Comparison of ENCODE assay signal across 11 cellular contexts in the genomic region with DNA sequence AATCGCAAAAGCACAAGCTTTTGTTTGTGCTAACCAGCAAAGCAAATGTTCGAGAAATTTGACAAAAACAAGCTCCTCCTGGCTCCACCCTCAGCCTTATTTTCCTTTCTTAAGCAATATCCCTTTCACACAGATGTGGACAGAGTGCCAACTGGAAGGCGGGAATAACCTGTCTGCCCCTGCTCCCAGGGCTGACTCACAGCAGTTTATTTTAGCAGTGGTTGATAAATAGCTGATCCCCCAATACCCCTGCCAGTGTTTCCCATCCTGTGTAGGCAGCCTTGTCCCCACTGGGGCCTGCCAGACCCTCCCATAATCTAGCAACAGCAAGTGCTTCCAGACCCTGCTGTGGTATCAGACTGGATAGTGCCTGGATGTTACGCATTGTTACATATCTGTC. TPM values are rescaled to one million over a fixed set of nuclear protein-coding genes. Genes with fewer than 3 reads are reported as not detected.
DNase-seq lines count a peak whose midpoint lies in the region; ATAC-seq and TF ChIP-seq lines count a peak whose summit lies in the region.
"Had no signal": no experiment of that assay in that cellular context is flagged by ENCODE, and none has a peak within 500 bp of the region (broad histone marks: within the 10 kb centered on the region; RNA-seq: fewer than 3 reads in every experiment).

No MANE protein-coding gene starts in this region.

- H3K36me3 ChIP-seq in mesodermal cell (ENCODE audit: control insufficient read depth, insufficient read depth, low read length) (peaks cover 12% of the 10 kb centered on the region), upper lobe of left lung (no peaks in the 10 kb centered on the region), endodermal cell (ENCODE audit: control insufficient read depth, insufficient read depth, low read length) (no peaks in the 10 kb centered on the region)
- H3K36me3 ChIP-seq: WERI-Rb-1 had no signal

- peak overlapping the region; percentile 63 for H3K27ac ChIP-seq in mesodermal cell (ENCODE audit: low read depth, low read length, severe bottlenecking)
- H3K27ac ChIP-seq in upper lobe of left lung, result peak overlapping the region in 2 of 4 donors; percentile 41 to 51
- no peak overlapping the region for H3K27ac ChIP-seq in endodermal cell (ENCODE audit: low read depth, low read length)
- H3K27ac ChIP-seq: WERI-Rb-1 had no signal

- no peak overlapping the region for H3K4me3 Mint-ChIP-seq in endodermal cell
- H3K4me3 Mint-ChIP-seq: dendritic cell treated with granulocyte-macrophage colony-stimulating factor and Interleukin-4, amounts not matched to agents 40 ng/mL and 50 ng/mL, for 4 days had no signal

- TF ChIP-seq CTCF in epithelial cell of proximal tubule (conservative IDR thresholded peaks at IDR 0.05; ENCODE audit: low read depth, low read length) (no peak), upper lobe of left lung (IDR thresholded peaks at IDR 0.05) (no peak), endodermal cell (conservative IDR thresholded peaks at IDR 0.05) (no peak)

- H3K27me3 ChIP-seq in upper lobe of left lung (no peaks in the 10 kb centered on the region), endodermal cell (ENCODE audit: control insufficient read depth, insufficient read depth, low read length, poor library complexity, severe bottlenecking) (no peaks in the 10 kb centered on the region)

- no peak overlapping the region for H3K27ac Mint-ChIP-seq in endodermal cell
- H3K27ac Mint-ChIP-seq: dendritic cell treated with granulocyte-macrophage colony-stimulating factor and Interleukin-4, amounts not matched to agents 40 ng/mL and 50 ng/mL, for 4 days had no signal

- H3K4me1 ChIP-seq in mesodermal cell (ENCODE audit: control insufficient read depth, insufficient read depth, low read length, poor library complexity, severe bottlenecking), result peaks cover 40% of the 10 kb centered on the region
- peaks cover 23 to 28% (median 24%) of the 10 kb centered on the region in 4 donors for H3K4me1 ChIP-seq in upper lobe of left lung
- no peaks in the 10 kb centered on the region for H3K4me1 ChIP-seq in endodermal cell (ENCODE audit: control insufficient read depth, insufficient read depth, low read length)

- TF ChIP-seq EP300 in upper lobe of left lung (IDR thresholded peaks at IDR 0.05), result no peak

- peak; percentile 40 for DNase-seq in NCI-H69 (lab: John Stamatoyannopoulos, UW)
- DNase-seq in epithelial cell of proximal tubule (ENCODE audit: low read depth), result no peak
- peak in 1 of 2 donors; percentile 70 for DNase-seq in upper lobe of left lung
- DNase-seq in activated T-cell treated with anti-CD3 and anti-CD28 coated beads, Interleukin-2, amount 50 U/mL, for 48 hours, result no peak
- no peak for DNase-seq in endodermal cell
- DNase-seq in retina, result no peak
- DNase-seq: WERI-Rb-1 had no signal

- H3K27me3 Mint-ChIP-seq in endodermal cell (ENCODE audit: insufficient read depth), result no peaks in the 10 kb centered on the region

- no peak overlapping the region for H3K9ac ChIP-seq in endodermal cell (ENCODE audit: extremely low read depth, low read length, poor library complexity, severe bottlenecking)

- H3K9me3 ChIP-seq in mesodermal cell (ENCODE audit: control insufficient read depth, low read length), result no peaks in the 10 kb centered on the region
- H3K9me3 ChIP-seq in upper lobe of left lung, result no peaks in the 10 kb centered on the region
- no peaks in the 10 kb centered on the region for H3K9me3 ChIP-seq in endodermal cell (ENCODE audit: control insufficient read depth, low read length)

- peaks cover 19% of the 10 kb centered on the region for H3K4me1 Mint-ChIP-seq in endodermal cell

- TF ChIP-seq POLR2A in upper lobe of left lung (IDR thresholded peaks at IDR 0.05), result no peak

- H3K36me3 Mint-ChIP-seq in endodermal cell (ENCODE audit: low read depth), result no peaks in the 10 kb centered on the region

- peak; percentile 74 to 83 for ATAC-seq in upper lobe of left lung (ENCODE audit: low FRiP score in 2 of 2)
- no peak for ATAC-seq in GM21717 (IDR thresholded peaks at IDR 0.05; ENCODE audit: unreplicated experiment)
- ATAC-seq: GM12878 had no signal

- WGBS in mesodermal cell (ENCODE audit: insufficient coverage in 2 of 2), 2 experiments, result 86 to 95% methylated on average over 3 to 4 of the region's 4 CpGs
- 62 to 63% methylated on average over 4 of the region's 4 CpGs for WGBS in upper lobe of left lung, 2 donors
- WGBS in endodermal cell (ENCODE audit: insufficient coverage in 1 of 2, insufficient read length in 1 of 2), 2 experiments, result 91 to 97% methylated on average over 4 of the region's 4 CpGs

- H3K9me3 Mint-ChIP-seq in endodermal cell, result no peaks in the 10 kb centered on the region
- H3K9me3 Mint-ChIP-seq: dendritic cell treated with granulocyte-macrophage colony-stimulating factor and Interleukin-4, amounts not matched to agents 40 ng/mL and 50 ng/mL, for 4 days had no signal

- H3K4me3 ChIP-seq in epithelial cell of proximal tubule (ENCODE audit: low read depth, low read length), result peak overlapping the region; percentile 12
- H3K4me3 ChIP-seq in mesodermal cell (ENCODE audit: extremely low read depth, insufficient read depth, low read length, poor library complexity, severe bottlenecking), result no peak overlapping the region
- H3K4me3 ChIP-seq in upper lobe of left lung, result no peak overlapping the region
- H3K4me3 ChIP-seq in endodermal cell (ENCODE audit: low read length), result no peak overlapping the region
- H3K4me3 ChIP-seq: GM12878 had no signal

RNA-seq across cellular contexts. Expression of a gene that starts 53.5 kb away (rescaled TPM):
- 30.2 and 32.6 TPM in 2 replicates for total RNA-seq in epithelial cell of proximal tubule
- polyA plus RNA-seq in mesodermal cell (2013, experiment 1 of 2), result 62.0 TPM
- 63.3 TPM for polyA plus RNA-seq in mesodermal cell (2013, experiment 2 of 2)
- 10 to 100 TPM; 36.7 to 73.5 (median 58.0) TPM for total RNA-seq in upper lobe of left lung
- total RNA-seq in endodermal cell, result 10 to 100 TPM; 27.3 to 37.3 TPM
- polyA plus RNA-seq in endodermal cell (2013, experiment 1 of 2), result 23.2 TPM
- 21.9 TPM for polyA plus RNA-seq in endodermal cell (2013, experiment 2 of 2)
